Comparison of ENCODE assay signal across 19 cellular contexts in genomic region chr13:19592657-19593175, GRCh38. TPM values are rescaled to one million over a fixed set of nuclear protein-coding genes. Genes with fewer than 3 reads are reported as not detected.
"Had no signal": no experiment of that assay in that cellular context is flagged by ENCODE, and none has a peak within 500 bp of the region (broad histone marks: within the 10 kb centered on the region; RNA-seq: fewer than 3 reads in every experiment).

No MANE protein-coding gene starts in this region.

- DNase-seq: activated CD4-positive, alpha-beta memory T cell treated with anti-CD3 and anti-CD28 coated beads for 36 hours; activated CD4-positive, alpha-beta T cell treated with anti-CD3 and anti-CD28 coated beads for 48 hours; activated effector memory CD4-positive, alpha-beta T cell treated with Interleukin-2 at 50 U/mL for 16 hours; activated naive CD4-positive, alpha-beta T cell treated with anti-CD3 and anti-CD28 coated beads, Interleukin-2, amount 10 ng/mL, durations not matched to agents 7 days and 5 days; activated T-cell treated with anti-CD3 and anti-CD28 coated beads, Interleukin-2, amount 50 U/mL, for 72 hours; amygdala; heart right ventricle; islet precursor cell; left colon; pancreas; psoas muscle; right cardiac atrium; stimulated activated CD4-positive, alpha-beta T cell treated with anti-CD3 and anti-CD28 coated beads, Interleukin-2, amount 100 ng/mL, for 24 hours; stimulated activated naive CD8-positive, alpha-beta T cell treated with anti-CD3 and anti-CD28 coated beads, Interleukin-15, amount 100 ng/mL, for 72 hours; tibial artery had no signal

- H3K4me3 ChIP-seq: cardiac muscle cell, heart right ventricle, pancreas, psoas muscle, tibial artery had no signal

- H3K27ac ChIP-seq: cardiac muscle cell, epithelial cell of prostate, heart right ventricle, neutrophil, pancreas, psoas muscle, tibial artery had no signal

- H3K27me3 ChIP-seq: cardiac muscle cell, pancreas, tibial artery had no signal

- H3K9me3 ChIP-seq: heart right ventricle, neutrophil, pancreas, psoas muscle, tibial artery had no signal

- H3K36me3 ChIP-seq: cardiac muscle cell, heart right ventricle, neutrophil, pancreas, tibial artery had no signal

- H3K4me1 ChIP-seq: pancreas, psoas muscle, tibial artery had no signal

RNA-seq across cellular contexts. Expression of gene TPTE2, which starts 31.4 kb away (rescaled TPM):
- polyA plus RNA-seq: cardiac muscle cell, heart right ventricle, pancreas, urinary bladder had no signal
